Comparison of ENCODE assay signal across 23 cellular contexts in genomic region chr5:44987026-44987425, GRCh38.
"Had no signal": no experiment of that assay in that cellular context is flagged by ENCODE, and none has a peak within 500 bp of the region (broad histone marks: within the 10 kb centered on the region; RNA-seq: fewer than 3 reads in every experiment).

No MANE protein-coding gene starts in this region.

- ATAC-seq: activated T-helper 17 cell treated with anti-CD3 and anti-CD28 coated beads, Interleukin-2, amount 50 U/mL, for 72 hours; WTC11 had no signal

- H3K4me3 ChIP-seq: Peyer's patch had no signal

- DNase-seq: activated CD4-positive, alpha-beta T cell treated with anti-CD3 and anti-CD28 coated beads for 48 hours; activated CD4-positive, alpha-beta T cell treated with anti-CD3 and anti-CD28 coated beads, Interleukin-2, amount 50 U/mL, for 48 hours; activated CD4-positive, CD25-positive, alpha-beta regulatory T cell treated with anti-CD3 and anti-CD28 coated beads, Interleukin-2, amount 50 U/mL, for 72 hours; activated CD8-positive, alpha-beta memory T cell treated with anti-CD3 and anti-CD28 coated beads for 24 hours; activated gamma-delta T cell; activated naive CD4-positive, alpha-beta T cell treated with anti-CD3 and anti-CD28 coated beads for 36 hours; activated T-cell treated with anti-CD3 and anti-CD28 coated beads for 4 hours; activated T-cell treated with anti-CD3 and anti-CD28 coated beads, Interleukin-2, amount 50 U/mL, for 48 hours; amygdala; MV-4-11; NCI-H1092 treated with DMSO at 0.1 percent for 48 hours; NCI-H1417 treated with DMSO at 0.1 percent for 48 hours; NCI-H1694; NCI-H2029; NCI-H2107; NCI-H2171 treated with DMSO at 0.1 percent for 48 hours; NCI-H345; NCI-H510A; NCI-H69; Peyer's patch; SHP77 treated with DMSO at 0.1 percent for 48 hours had no signal
